ENCODE assay signal across 1 cellular context in genomic region chr9:35517552-35518211, GRCh38.
TF ChIP-seq lines count a peak whose summit lies in the region.

No MANE protein-coding gene starts in this region.

TF ChIP-seq in IMR-90, 13 proteins besides CTCF, POLR2A, EP300 and RAD21 (continued from another document):
- TF ChIP-seq RFX5 (IDR thresholded peaks at IDR 0.05; ENCODE audit: low read depth, low read length), result no peak
